17 cellular contexts compared by ENCODE assay signal in genomic region chr1:155913969-155914757, GRCh38. TPM values are rescaled to one million over a fixed set of nuclear protein-coding genes. Genes with fewer than 3 reads are reported as not detected.
DNase-seq lines count a peak whose midpoint lies in the region; ATAC-seq, FAIRE-seq and TF ChIP-seq lines count a peak whose summit lies in the region.
"Had no signal": no experiment of that assay in that cellular context is flagged by ENCODE, and none has a peak within 500 bp of the region (broad histone marks: within the 10 kb centered on the region; RNA-seq: fewer than 3 reads in every experiment).

No MANE protein-coding gene starts in this region.

- no peak for FAIRE-seq in GM12892 (lab: Jason Lieb, UNC)

- H3K4me3 ChIP-seq in Panc1 (ENCODE audit: low read depth in 2 of 2, low read length in 2 of 2) = no peak overlapping the region
- H3K4me3 ChIP-seq: right atrium auricular region, SJSA1 had no signal

- TF ChIP-seq CTCF in 22Rv1 (IDR thresholded peaks at IDR 0.05) = no peak
- no peak for TF ChIP-seq CTCF in Panc1 (IDR thresholded peaks at IDR 0.05)

- no peak for ATAC-seq in Panc1

- TSS peak; percentile 23 for BruUV-seq in Panc1 (replicated peaks; lab: Mats Ljungman, UMichigan)

- intact Hi-C loops in Panc1 (cut with micrococcal nuclease; ENCODE audit: unreplicated experiment) = no loop called here
- intact Hi-C loops in head of caudate nucleus (cut with DNase I) = loop anchor here (5.0 kb wide), 1 partner anchor 42 kb away; no protein-coding TSS in a partner anchor

- peaks cover 57% of the 10 kb centered on the region for H3K36me3 ChIP-seq in Panc1 (ENCODE audit: control insufficient read depth, insufficient read depth, low read length)

- POLR2A ChIA-PET in Panc1 (lab: Charles Lee) = no interaction called here

- no peaks in the 10 kb centered on the region for H3K9me3 ChIP-seq in Panc1 (ENCODE audit: control insufficient read depth, insufficient read depth, low read depth, low read length)
- H3K9me3 ChIP-seq: neutrophil, right atrium auricular region, SJSA1 had no signal

- H3K27ac ChIP-seq in 22Rv1 = 0 out of 2 replicates have a peak overlapping the region, but pooled peaks have one; percentile 81
- peak overlapping the region; percentile 6; the same call in 1 of the 2 replicates for H3K27ac ChIP-seq in Panc1 (ENCODE audit: low read length)
- H3K27ac ChIP-seq: neutrophil, right atrium auricular region, SJSA1 had no signal

- peaks cover 19% of the 10 kb centered on the region for H3K4me1 ChIP-seq in Panc1 (ENCODE audit: control insufficient read depth, insufficient read depth, low read length)

- no peaks in the 10 kb centered on the region for H3K27me3 ChIP-seq in Panc1 (ENCODE audit: control insufficient read depth, insufficient read depth, low read length)
- H3K27me3 ChIP-seq: neutrophil, right atrium auricular region, SJSA1 had no signal

- no peak for TF ChIP-seq POLR2A in GM12892 (IDR thresholded peaks at IDR 0.05; ENCODE audit: low read depth, low read length)

- CTCF ChIA-PET in Panc1 (lab: Charles Lee) = no interaction called here

- in situ Hi-C loops in Panc1 (cut with HindIII; ENCODE audit: low pct_unique_long_range_greater_than_20kb, low sequenced_read_pairs) = no loop called here

- peak; percentile 34 for DNase-seq in AG20443 (ENCODE audit: low spot score)
- DNase-seq in Panc1 (ENCODE audit: low read depth, low spot score) = no peak
- peak; percentile 13 for DNase-seq in fibroblast of gingiva (ENCODE audit: low read depth)
- DNase-seq in SIG-M5 treated with dmso at 0.1 percent for 504 hours (lab: John Stamatoyannopoulos, UW; ENCODE audit: unreplicated experiment) = no peak
- DNase-seq in NCI-H1694 (lab: John Stamatoyannopoulos, UW) = no peak
- no peak for DNase-seq in head of caudate nucleus
- no peak for DNase-seq in GM12892 (ENCODE audit: insufficient read length)
- DNase-seq: DMS53, hypothalamus, NCI-H524 treated with DMSO at 0.1 percent for 48 hours had no signal

RNA-seq across cellular contexts. Expression of gene RIT1, which starts 3.0 kb away (rescaled TPM):
- 28.1 TPM for total RNA-seq in Panc1 (2021; ENCODE audit: unreplicated experiment)
- polyA plus RNA-seq in Panc1 (2012; ENCODE audit: insufficient read length) = 26.5 TPM
- 19.8 TPM for polyA plus RNA-seq in GM12892 (2012; ENCODE audit: missing spikeins)

RNA-seq across cellular contexts. Expression of gene KHDC4, which starts 20.1 kb away (rescaled TPM):
- total RNA-seq in Panc1 (2021; ENCODE audit: unreplicated experiment) = 80.4 TPM
- 33.3 TPM for polyA plus RNA-seq in Panc1 (2012; ENCODE audit: insufficient read length)
- polyA plus RNA-seq in GM12892 (2012; ENCODE audit: missing spikeins) = 46.2 TPM

RNA-seq across cellular contexts. Expression of gene RXFP4, which starts 27.3 kb away (rescaled TPM):
- 8.0 TPM for total RNA-seq in Panc1 (2021; ENCODE audit: unreplicated experiment)
- 12.6 TPM for polyA plus RNA-seq in Panc1 (2012; ENCODE audit: insufficient read length)
- 0.36 TPM for polyA plus RNA-seq in GM12892 (2012; ENCODE audit: missing spikeins)
- total RNA-seq: dermis microvascular lymphatic vessel endothelial cell, right atrium auricular region, SJSA1, temporal lobe had no signal
- polyA plus RNA-seq: BJ had no signal

RNA-seq across cellular contexts. Expression of gene SYT11, which starts 54.8 kb away (rescaled TPM):
- total RNA-seq in Panc1 (2021; ENCODE audit: unreplicated experiment) = 4.0 TPM
- 4.9 TPM for polyA plus RNA-seq in Panc1 (2012; ENCODE audit: insufficient read length)
- 11.8 TPM for polyA plus RNA-seq in GM12892 (2012; ENCODE audit: missing spikeins)

RNA-seq across cellular contexts. Expression of gene GON4L, which starts 57.1 kb away (rescaled TPM):
- 47.6 TPM for total RNA-seq in Panc1 (2021; ENCODE audit: unreplicated experiment)
- polyA plus RNA-seq in Panc1 (2012; ENCODE audit: insufficient read length) = 23.9 TPM
- polyA plus RNA-seq in GM12892 (2012; ENCODE audit: missing spikeins) = 28.2 TPM

Comparison
In these comparisons a context has a peak if more than half of its experiments do, and no peak if none do; other contexts are left out.
1. DNase-seq: peak in AG20443 (single experiment) and fibroblast of gingiva (single experiment); none in Panc1 (single experiment), SIG-M5 treated with dmso at 0.1 percent for 504 hours (single experiment), NCI-H1694 (single experiment), head of caudate nucleus (0 of 42) and GM12892 (single experiment).